In the genomic region with DNA sequence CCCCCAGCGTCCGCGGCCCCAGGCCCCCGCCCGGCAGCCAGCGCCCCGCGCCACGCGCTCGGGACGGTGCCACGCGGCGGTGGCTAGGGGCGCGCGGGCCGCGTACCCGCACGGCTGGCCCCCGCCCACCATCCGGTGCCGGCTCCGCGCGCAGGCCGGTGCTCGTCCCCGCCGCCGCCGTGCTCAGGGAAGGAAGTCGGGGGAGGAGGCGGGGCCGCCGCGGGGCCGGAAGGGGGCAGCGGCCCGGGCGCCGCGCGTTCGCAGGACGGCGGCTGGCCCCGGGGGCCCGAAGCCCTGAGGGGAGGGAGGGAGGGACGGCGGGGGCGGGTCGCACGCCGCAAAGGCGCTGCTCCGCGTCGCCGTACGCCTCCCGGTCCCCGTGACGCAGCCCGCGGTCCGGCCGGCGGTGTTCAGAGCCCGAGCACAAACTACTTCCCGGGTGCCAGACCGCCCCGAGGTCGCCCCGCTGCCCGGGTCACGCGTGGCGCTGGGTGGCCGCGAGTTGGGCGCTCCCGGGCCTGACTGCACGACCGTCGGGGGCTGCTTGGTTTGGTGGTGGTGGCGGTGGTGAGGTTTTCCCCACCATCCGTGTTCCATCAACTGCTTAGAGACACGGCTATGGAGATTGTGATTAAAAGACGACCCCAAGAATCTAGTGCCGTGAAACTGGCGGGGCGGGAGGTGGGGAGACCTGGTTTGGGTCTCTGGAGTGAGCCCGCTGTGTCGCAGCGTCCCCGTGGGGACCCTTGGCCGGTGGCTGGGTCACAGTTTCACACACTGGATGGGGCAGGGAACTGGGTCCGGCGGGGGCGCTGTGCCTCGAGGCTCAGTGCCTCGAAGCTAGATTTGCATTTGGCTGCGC, we compare ENCODE assay signal across 8 cellular contexts. TPM values are rescaled to one million over a fixed set of nuclear protein-coding genes. Genes with fewer than 3 reads are reported as not detected.
DNase-seq lines count a peak whose midpoint lies in the region; ATAC-seq and TF ChIP-seq lines count a peak whose summit lies in the region.

A gene (minus strand): TSS at position 205 of the 862 bp plus-strand sequence. CDS start 1,818 bp downstream, outside the sequence.

- ATAC-seq in GM21390 (IDR thresholded peaks at IDR 0.05; ENCODE audit: unreplicated experiment): peak; percentile 82
- ATAC-seq in activated naive CD8-positive, alpha-beta T cell treated with anti-CD3 and anti-CD28 coated beads, Interleukin-2, amount 50 U/mL, for 24 hours: peak; percentile 76
- peak; percentile 48 to 92 (median 88) for ATAC-seq in heart left ventricle

- peak within 1 kb of the TSS; percentile 95 for H3K27ac Mint-ChIP-seq in activated naive CD8-positive, alpha-beta T cell treated with anti-CD3 and anti-CD28 coated beads, Interleukin-2, amount 50 U/mL, for 24 hours
- H3K27ac Mint-ChIP-seq in progenitor cell of endocrine pancreas: peak within 1 kb of the TSS; percentile 97

- intact Hi-C loops in heart left ventricle (cut with DNase I): loop anchor here in 1 of 10 donors (10.0 kb wide), 1 partner anchor 443 kb away; no protein-coding TSS in a partner anchor

- H3K36me3 ChIP-seq in HUES6 (ENCODE audit: control insufficient read depth, insufficient read depth, low read length) (peaks cover 19% of the 10 kb centered on the region), heart left ventricle (peaks cover 0 to 30% (median 28%) of the 10 kb centered on the region in 9 donors)

- peak in 1 of 2 donors; percentile 36 for TF ChIP-seq POLR2A in heart left ventricle (IDR thresholded peaks at IDR 0.05)

- H3K36me3 Mint-ChIP-seq in activated naive CD8-positive, alpha-beta T cell treated with anti-CD3 and anti-CD28 coated beads, Interleukin-2, amount 50 U/mL, for 24 hours (ENCODE audit: low read depth): peaks cover 32% of the 10 kb centered on the region
- H3K36me3 Mint-ChIP-seq in progenitor cell of endocrine pancreas (ENCODE audit: insufficient read depth): peaks cover 5% of the 10 kb centered on the region

- no peaks in the 10 kb centered on the region for H3K9me3 ChIP-seq in HUES6 (ENCODE audit: control insufficient read depth, insufficient read depth, low read depth, low read length)
- no peaks in the 10 kb centered on the region for H3K9me3 ChIP-seq in heart left ventricle

- peak within 1 kb of the TSS; percentile 85 for H3K4me3 Mint-ChIP-seq in activated naive CD8-positive, alpha-beta T cell treated with anti-CD3 and anti-CD28 coated beads, Interleukin-2, amount 50 U/mL, for 24 hours
- peak within 1 kb of the TSS; percentile 88 for H3K4me3 Mint-ChIP-seq in progenitor cell of endocrine pancreas (ENCODE audit: low read depth)

- H3K4me1 ChIP-seq in HUES6 (ENCODE audit: control insufficient read depth, insufficient read depth, low read length) (peaks cover 24% of the 10 kb centered on the region), heart left ventricle (peaks cover 0 to 24% (median 12%) of the 10 kb centered on the region in 12 donors)

- H3K27me3 ChIP-seq in HUES6 (ENCODE audit: control insufficient read depth, insufficient read depth, low read length) (no peaks in the 10 kb centered on the region), heart left ventricle (no peaks in the 10 kb centered on the region)

- no peaks in the 10 kb centered on the region for H3K9me3 Mint-ChIP-seq in activated naive CD8-positive, alpha-beta T cell treated with anti-CD3 and anti-CD28 coated beads, Interleukin-2, amount 50 U/mL, for 24 hours
- no peaks in the 10 kb centered on the region for H3K9me3 Mint-ChIP-seq in progenitor cell of endocrine pancreas (ENCODE audit: low read depth)

- TF ChIP-seq CTCF in heart left ventricle (IDR thresholded peaks at IDR 0.05): peak in 9 of 12 donors; percentile 11 to 56 (median 38)
- peak; percentile 52 for TF ChIP-seq CTCF in progenitor cell of endocrine pancreas (IDR thresholded peaks at IDR 0.05; ENCODE audit: unreplicated experiment)

- H3K4me3 ChIP-seq in HUES6 (ENCODE audit: low read depth, low read length) (peak within 1 kb of the TSS; percentile 71), heart left ventricle (peak within 1 kb of the TSS; percentile 68 to 98 (median 84))

- WGBS in heart left ventricle, 4 donors: 0 to 1% (median 0%) methylated on average over 7 to 106 of the region's 106 CpGs

- H3K4me1 Mint-ChIP-seq in activated naive CD8-positive, alpha-beta T cell treated with anti-CD3 and anti-CD28 coated beads, Interleukin-2, amount 50 U/mL, for 24 hours: peaks cover 60% of the 10 kb centered on the region
- H3K4me1 Mint-ChIP-seq in progenitor cell of endocrine pancreas (ENCODE audit: low read depth): peaks cover 20% of the 10 kb centered on the region

- H3K27ac ChIP-seq in HUES6 (ENCODE audit: low read depth, low read length) (peak within 1 kb of the TSS; percentile 79; the same call in 1 of the 2 replicates), heart left ventricle (peak within 1 kb of the TSS; percentile 89 to 98 (median 96))

- peak within 1 kb of the TSS; percentile 93 for H3K9ac ChIP-seq in HUES6 (ENCODE audit: low read length)

- DNase-seq in EH (ENCODE audit: low read depth) (peak; percentile 78), T follicular helper cell (ENCODE audit: low read depth) (peak; percentile 62), heart left ventricle (peak; percentile 81 to 91 (median 86)), progenitor cell of endocrine pancreas (ENCODE audit: low spot score, unreplicated experiment) (peak; percentile 69), ureter (ENCODE audit: low spot score) (peak; percentile 76)
- DNase-seq in activated naive CD8-positive, alpha-beta T cell treated with anti-CD3 and anti-CD28 coated beads, Interleukin-2, amount 50 U/mL, for 24 hours: peak; percentile 82

- H3K27me3 Mint-ChIP-seq in activated naive CD8-positive, alpha-beta T cell treated with anti-CD3 and anti-CD28 coated beads, Interleukin-2, amount 50 U/mL, for 24 hours: no peaks in the 10 kb centered on the region
- peaks cover 1% of the 10 kb centered on the region for H3K27me3 Mint-ChIP-seq in progenitor cell of endocrine pancreas

RNA-seq across cellular contexts. Expression of the gene that starts here (rescaled TPM):
- 10 to 100 TPM; 28.9 to 55.7 (median 41.2) TPM for total RNA-seq in heart left ventricle
- 10 to 100 TPM; 16.1 to 44.7 TPM for polyA plus RNA-seq in heart left ventricle
- total RNA-seq in progenitor cell of endocrine pancreas: 99.4 and 104 TPM in 2 replicates
- 89.1 TPM for total RNA-seq in ureter

Comparison
In these comparisons a context has a peak if more than half of its experiments do, and no peak if none do; other contexts are left out.
1. Peak in every context shown above with its lines: DNase-seq, ATAC-seq, H3K4me3 ChIP-seq and H3K27ac ChIP-seq.